ENCODE assay signal across 10 cellular contexts in genomic region chr13:44317752-44318550, GRCh38. TPM values are rescaled to one million over a fixed set of nuclear protein-coding genes. Genes with fewer than 3 reads are reported as not detected.
DNase-seq lines count a peak whose midpoint lies in the region; ATAC-seq lines count a peak whose summit lies in the region.
"Had no signal": no experiment of that assay in that cellular context is flagged by ENCODE, and none has a peak within 500 bp of the region (broad histone marks: within the 10 kb centered on the region; RNA-seq: fewer than 3 reads in every experiment).

No MANE protein-coding gene starts in this region.

- no peak overlapping the region for H2BK120ac ChIP-seq in mesendoderm (ENCODE audit: low read depth, low read length)

- no peaks in the 10 kb centered on the region for H3K79me2 ChIP-seq in mesendoderm (ENCODE audit: control insufficient read depth, insufficient read depth, low read length)

- no peak overlapping the region for H3K23ac ChIP-seq in mesendoderm (ENCODE audit: low read length)

- H2BK5ac ChIP-seq in mesendoderm (ENCODE audit: low read length): no peak overlapping the region

- no peak overlapping the region for H4K5ac ChIP-seq in mesendoderm (ENCODE audit: low read length)

- no peak overlapping the region for H3K4me3 ChIP-seq in mesendoderm (ENCODE audit: low read length)

- no peak overlapping the region for H3K9ac ChIP-seq in mesendoderm (ENCODE audit: low read length)

- no peak for ATAC-seq in GM21515 (IDR thresholded peaks at IDR 0.05; ENCODE audit: unreplicated experiment)

- H3K36me3 ChIP-seq in mesendoderm (ENCODE audit: control insufficient read depth, insufficient read depth, low read length): no peaks in the 10 kb centered on the region

- H3K79me1 ChIP-seq in mesendoderm (ENCODE audit: low read length): no peaks in the 10 kb centered on the region

- H3K56ac ChIP-seq in mesendoderm (ENCODE audit: low read length): no peak overlapping the region

- no peaks in the 10 kb centered on the region for H3K4me1 ChIP-seq in mesendoderm (ENCODE audit: control insufficient read depth, low read depth, low read length)

- H3K4me2 ChIP-seq in mesendoderm (ENCODE audit: low read length): no peak overlapping the region

- no peak overlapping the region for H3K27ac ChIP-seq in mesendoderm (ENCODE audit: low read depth, low read length)

- H2AK5ac ChIP-seq in mesendoderm (ENCODE audit: low read length): no peak overlapping the region

- no peak overlapping the region for H4K8ac ChIP-seq in mesendoderm (ENCODE audit: low read depth, low read length)

- no peak overlapping the region for H3K4ac ChIP-seq in mesendoderm (ENCODE audit: low read depth, low read length)

- H3K27me3 ChIP-seq in mesendoderm (ENCODE audit: insufficient read depth, low read length, poor library complexity): no peaks in the 10 kb centered on the region

- H3K18ac ChIP-seq in mesendoderm (ENCODE audit: low read length): no peak overlapping the region

- no CpG with 5 or more reads among the region's 8 CpGs for WGBS in mesendoderm (ENCODE audit: extremely low coverage, insufficient coverage, low lambda C conversion rate)

- no peak overlapping the region for H2BK15ac ChIP-seq in mesendoderm (replicated peaks; ENCODE audit: low read depth)

- DNase-seq in NCI-H2107 treated with DMSO at 0.1 percent for 48 hours (lab: John Stamatoyannopoulos, UW; ENCODE audit: unreplicated experiment) (peak; percentile 28), NCI-H2107 (lab: John Stamatoyannopoulos, UW) (no peak), NCI-H69 (lab: John Stamatoyannopoulos, UW) (peak; percentile 89), fibroblast of gingiva (ENCODE audit: low read depth) (peak; percentile 65), stromal cell of bone marrow (ENCODE audit: low read depth) (peak; percentile 70), mesendoderm (no peak), SKM-1 treated with dmso at 0.1 percent for 144 hours (lab: John Stamatoyannopoulos, UW; ENCODE audit: unreplicated experiment) (no peak)
- DNase-seq: activated CD4-positive, CD25-positive, alpha-beta regulatory T cell treated with anti-CD3 and anti-CD28 coated beads, Interleukin-2, amount 50 U/mL, for 72 hours; stimulated activated CD4-positive, alpha-beta T cell treated with anti-CD3 and anti-CD28 coated beads, Interleukin-4, amount 100 ng/mL, for 1 hour had no signal

RNA-seq across cellular contexts. Expression of gene SERP2, which starts 55.7 kb away (rescaled TPM):
- 1.9 TPM for polyA plus RNA-seq in mesendoderm (2013, experiment 1 of 2)
- 1.8 TPM for polyA plus RNA-seq in mesendoderm (2013, experiment 2 of 2)

Comparison
In these comparisons a context has a peak if more than half of its experiments do, and no peak if none do; other contexts are left out.
1. DNase-seq: peak in NCI-H2107 treated with DMSO at 0.1 percent for 48 hours (single experiment), NCI-H69 (single experiment), fibroblast of gingiva (single experiment) and stromal cell of bone marrow (single experiment); none in NCI-H2107 (single experiment), mesendoderm (single experiment) and SKM-1 treated with dmso at 0.1 percent for 144 hours (single experiment).